Comparison of ENCODE assay signal across 16 cellular contexts in the genomic region with DNA sequence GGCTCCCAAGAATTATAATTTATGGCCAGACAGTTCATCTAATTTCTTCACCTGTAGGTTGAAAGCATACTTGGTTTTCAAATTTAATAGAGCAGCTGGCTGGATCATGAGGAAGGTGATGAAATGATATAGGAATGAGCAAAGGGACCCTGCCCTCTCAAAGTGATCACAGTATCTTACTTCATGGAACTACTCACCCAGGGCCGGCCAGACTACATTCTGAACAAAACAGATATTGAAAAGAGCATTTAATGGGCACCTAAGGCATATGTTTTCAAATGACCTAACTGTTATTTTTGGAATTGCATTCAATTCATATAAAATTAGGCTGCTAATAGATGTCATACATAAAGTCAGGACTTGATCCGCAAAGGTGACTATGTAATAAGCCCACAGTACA.
"Had no signal": no experiment of that assay in that cellular context is flagged by ENCODE, and none has a peak within 500 bp of the region (broad histone marks: within the 10 kb centered on the region; RNA-seq: fewer than 3 reads in every experiment).

No MANE protein-coding gene starts in this region.

- H3K9me3 Mint-ChIP-seq: activated naive CD8-positive, alpha-beta T cell treated with anti-CD3 and anti-CD28 coated beads, Interleukin-2, amount 50 U/mL, for 24 hours; activated T-helper 1 cell treated with anti-CD3 and anti-CD28 coated beads, Interleukin-12 subunit alpha, Interleukin-12 subunit beta, Interleukin-2, Interleukin-4 antibody, amounts not matched to agents 30 ng/mL and 10 ng/mL and 1 ng/mL, durations not matched to agents 14 hours and 24 hours and 36 hours; central memory CD8-positive, alpha-beta T cell; immature natural killer cell; natural killer cell treated with Interleukin-12 subunit alpha and Interleukin-12 subunit beta and Interleukin-15 and Interleukin-18, amount 100 ng/mL, for 72 hours had no signal

- H3K4me3 ChIP-seq: tibial nerve had no signal

- H3K27ac Mint-ChIP-seq: activated CD8-positive, alpha-beta T cell treated with anti-CD3 and anti-CD28 coated beads, Interleukin-2, amount 10 ng/mL, durations not matched to agents 7 days and 5 days; activated naive CD8-positive, alpha-beta T cell treated with anti-CD3 and anti-CD28 coated beads, Interleukin-2, amount 50 U/mL, for 24 hours; activated T-helper 1 cell treated with anti-CD3 and anti-CD28 coated beads, Interleukin-12 subunit alpha, Interleukin-12 subunit beta, Interleukin-2, Interleukin-4 antibody, amounts not matched to agents 30 ng/mL and 10 ng/mL and 1 ng/mL, durations not matched to agents 14 hours and 24 hours and 36 hours; immature natural killer cell; natural killer cell treated with Interleukin-12 subunit alpha and Interleukin-12 subunit beta and Interleukin-15 and Interleukin-18, amount 100 ng/mL, for 72 hours had no signal

- H3K4me3 Mint-ChIP-seq: activated CD8-positive, alpha-beta T cell treated with anti-CD3 and anti-CD28 coated beads, Interleukin-2, amount 10 ng/mL, durations not matched to agents 7 days and 5 days; activated naive CD8-positive, alpha-beta T cell treated with anti-CD3 and anti-CD28 coated beads, Interleukin-2, amount 50 U/mL, for 24 hours; activated T-helper 1 cell treated with anti-CD3 and anti-CD28 coated beads, Interleukin-12 subunit alpha, Interleukin-12 subunit beta, Interleukin-2, Interleukin-4 antibody, amounts not matched to agents 30 ng/mL and 10 ng/mL and 1 ng/mL, durations not matched to agents 14 hours and 24 hours and 36 hours; central memory CD8-positive, alpha-beta T cell; immature natural killer cell; natural killer cell treated with Interleukin-12 subunit alpha and Interleukin-12 subunit beta and Interleukin-15 and Interleukin-18, amount 100 ng/mL, for 72 hours had no signal

- H3K9ac ChIP-seq: SK-N-SH had no signal

- DNase-seq: activated CD4-positive, alpha-beta T cell treated with anti-CD3 and anti-CD28 coated beads for 48 hours; activated CD8-positive, alpha-beta memory T cell treated with anti-CD3 and anti-CD28 coated beads, Interleukin-2, amount 50 U/mL, for 48 hours; activated CD8-positive, alpha-beta T cell treated with anti-CD3 and anti-CD28 coated beads, Interleukin-2, amount 10 ng/mL, durations not matched to agents 7 days and 5 days; activated naive CD4-positive, alpha-beta T cell; activated naive CD8-positive, alpha-beta T cell treated with anti-CD3 and anti-CD28 coated beads, Interleukin-2, amount 50 U/mL, for 24 hours; dermis blood vessel endothelial cell; immature natural killer cell; left colon; mammary epithelial cell; SK-N-SH; stimulated activated CD4-positive, alpha-beta T cell treated with anti-CD3 and anti-CD28 coated beads, Interleukin-4, amount 100 ng/mL, for 4 hours; T-helper 1 cell had no signal

- H3K9me3 ChIP-seq: SK-N-SH, tibial nerve had no signal

- H3K27me3 Mint-ChIP-seq: activated naive CD8-positive, alpha-beta T cell treated with anti-CD3 and anti-CD28 coated beads, Interleukin-2, amount 50 U/mL, for 24 hours; central memory CD8-positive, alpha-beta T cell; natural killer cell treated with Interleukin-12 subunit alpha and Interleukin-12 subunit beta and Interleukin-15 and Interleukin-18, amount 100 ng/mL, for 72 hours had no signal

- H3K36me3 ChIP-seq: tibial nerve had no signal

- H3K36me3 Mint-ChIP-seq: immature natural killer cell; natural killer cell treated with Interleukin-12 subunit alpha and Interleukin-12 subunit beta and Interleukin-15 and Interleukin-18, amount 100 ng/mL, for 72 hours had no signal

- H3K4me2 ChIP-seq: SK-N-SH had no signal

- H3K27ac ChIP-seq: tibial nerve had no signal

- H3K27me3 ChIP-seq: tibial nerve had no signal
